28 cellular contexts compared by ENCODE assay signal in the genomic region with DNA sequence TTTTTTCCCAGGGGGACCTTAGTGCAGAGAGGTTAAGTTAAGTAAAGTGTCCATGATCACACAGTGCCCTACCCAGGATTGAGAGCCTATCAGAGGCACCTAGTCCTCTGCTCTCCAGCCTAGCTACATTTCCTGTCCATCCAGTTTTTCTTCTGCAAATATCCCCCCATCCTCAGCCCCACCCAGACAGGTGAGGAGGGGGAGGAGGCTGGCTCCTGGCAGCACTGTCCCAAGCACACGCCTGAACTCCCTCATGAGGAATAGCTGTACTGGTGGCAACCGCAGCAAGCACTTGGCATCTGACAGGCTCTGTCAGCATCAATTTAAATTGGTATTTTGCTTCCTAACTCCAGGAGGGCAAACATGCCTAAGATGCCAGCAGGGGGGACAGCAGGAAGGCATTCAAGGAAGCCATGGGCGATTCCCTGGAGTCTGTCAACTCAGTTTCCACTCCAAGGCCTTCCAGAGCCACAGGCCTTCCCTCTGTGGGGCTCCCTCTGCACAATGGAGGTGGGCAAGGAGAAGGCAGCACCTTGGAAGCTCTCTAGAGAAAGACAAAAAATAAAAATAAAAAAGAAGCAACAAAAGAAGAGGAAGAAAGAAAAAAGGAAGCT. TPM values are rescaled to one million over a fixed set of nuclear protein-coding genes. Genes with fewer than 3 reads are reported as not detected.
A peak's percentile ranks its signal among the peaks of the same experiment; 100 is the strongest.
DNase-seq lines count a peak whose midpoint lies in the region; ATAC-seq and TF ChIP-seq lines count a peak whose summit lies in the region.
"Had no signal": no experiment of that assay in that cellular context is flagged by ENCODE, and none has a peak within 500 bp of the region (broad histone marks: within the 10 kb centered on the region; RNA-seq: fewer than 3 reads in every experiment).

No MANE protein-coding gene starts in this region.

- no peaks in the 10 kb centered on the region for H3K79me2 ChIP-seq in PC-9 (ENCODE audit: low read depth)

- DNase-seq in DMS53 treated with DMSO at 0.1 percent for 48 hours (lab: John Stamatoyannopoulos, UW; ENCODE audit: unreplicated experiment), result peak; percentile 62
- peak; percentile 55 for DNase-seq in NCI-H2029 treated with DMSO at 0.1 percent for 48 hours (lab: John Stamatoyannopoulos, UW)
- peak; percentile 57 to 80 for DNase-seq in PC-9
- DNase-seq in prostate gland (ENCODE audit: low spot score), result peak; percentile 28
- no peak for DNase-seq in activated T-helper 1 cell treated with anti-CD3 and anti-CD28 coated beads, Interleukin-12 subunit alpha, Interleukin-12 subunit beta, Interleukin-2, Interleukin-4 antibody, amounts not matched to agents 30 ng/mL and 10 ng/mL and 1 ng/mL, durations not matched to agents 14 hours and 24 hours and 36 hours (ENCODE audit: low spot score)
- DNase-seq in activated T-cell treated with anti-CD3 and anti-CD28 coated beads for 4 hours, result no peak
- DNase-seq: activated CD4-positive, alpha-beta T cell treated with anti-CD3 and anti-CD28 coated beads, Interleukin-2, amount 10 ng/mL, durations not matched to agents 24 days and 14 days; activated CD8-positive, alpha-beta memory T cell treated with anti-CD3 and anti-CD28 coated beads, Interleukin-2, amount 10 ng/mL, durations not matched to agents 7 days and 5 days; CD4-positive, CD25-positive, alpha-beta regulatory T cell; cortex of kidney; gastrocnemius medialis; GF-D8; GM23248; hippocampal formation; immature natural killer cell; KBM-7; left ventricle myocardium superior; NCI-H1694; retina; T-helper 2 cell had no signal

- H3K27me3 ChIP-seq in PC-9 (ENCODE audit: insufficient read depth, low read depth) (no peaks in the 10 kb centered on the region), prostate gland (replicated peaks; ENCODE audit: insufficient read depth) (no peaks in the 10 kb centered on the region)
- H3K27me3 ChIP-seq: vagina had no signal

- no peak for TF ChIP-seq CTCF in PC-9 (conservative IDR thresholded peaks at IDR 0.05)
- no peak for TF ChIP-seq CTCF in prostate gland (IDR thresholded peaks at IDR 0.05)

- H3K4me1 ChIP-seq in PC-9 (replicated peaks; ENCODE audit: insufficient read depth), result peaks cover 51% of the 10 kb centered on the region
- no peaks in the 10 kb centered on the region for H3K4me1 ChIP-seq in prostate gland (replicated peaks)
- H3K4me1 ChIP-seq: gastrocnemius medialis, vagina had no signal

- 54% methylated on average over 3 of the region's 3 CpGs for WGBS in prostate gland

- no peak for TF ChIP-seq POLR2A in prostate gland (IDR thresholded peaks at IDR 0.05)

- H3F3A ChIP-seq in PC-9 (ENCODE audit: insufficient read depth, low read depth), result no peaks in the 10 kb centered on the region

- H3K9me3 Mint-ChIP-seq in activated T-helper 1 cell treated with anti-CD3 and anti-CD28 coated beads, Interleukin-12 subunit alpha, Interleukin-12 subunit beta, Interleukin-2, Interleukin-4 antibody, amounts not matched to agents 30 ng/mL and 10 ng/mL and 1 ng/mL, durations not matched to agents 14 hours and 24 hours and 36 hours, result no peaks in the 10 kb centered on the region
- H3K9me3 Mint-ChIP-seq: activated CD4-positive, alpha-beta T cell treated with anti-CD3 and anti-CD28 coated beads, Interleukin-2, amount 10 ng/mL, durations not matched to agents 24 days and 14 days; activated naive CD4-positive, alpha-beta T cell treated with anti-CD3 and anti-CD28 coated beads, Interleukin-2, amount 50 U/mL, for 24 hours; immature natural killer cell; natural killer cell treated with Interleukin-12 subunit alpha and Interleukin-12 subunit beta and Interleukin-15 and Interleukin-18, amount 100 ng/mL, for 72 hours; stimulated activated effector memory CD8-positive, alpha-beta T cell treated with anti-CD3 and anti-CD28 coated beads, Interleukin-12 subunit alpha, Interleukin-12 subunit beta, amount 100 ng/mL, for 72 hours had no signal

- H3K9me3 ChIP-seq in PC-9 (ENCODE audit: insufficient read depth, low read depth) (no peaks in the 10 kb centered on the region), prostate gland (no peaks in the 10 kb centered on the region)
- H3K9me3 ChIP-seq: gastrocnemius medialis, vagina had no signal

- H4K20me1 ChIP-seq in PC-9 (ENCODE audit: insufficient read depth), result no peaks in the 10 kb centered on the region

- H3K27me3 Mint-ChIP-seq in activated T-helper 1 cell treated with anti-CD3 and anti-CD28 coated beads, Interleukin-12 subunit alpha, Interleukin-12 subunit beta, Interleukin-2, Interleukin-4 antibody, amounts not matched to agents 30 ng/mL and 10 ng/mL and 1 ng/mL, durations not matched to agents 14 hours and 24 hours and 36 hours (ENCODE audit: insufficient read depth), result peaks cover 18% of the 10 kb centered on the region

- intact Hi-C loops in PC-9 (cut with micrococcal nuclease; ENCODE audit: unreplicated experiment) (loop anchor here (10.0 kb wide), 1 partner anchor 212 kb away; no protein-coding TSS in a partner anchor), prostate gland (cut with DNase I) (no loop called here)
- intact Hi-C loops in activated T-helper 1 cell treated with anti-CD3 and anti-CD28 coated beads, Interleukin-12 subunit alpha, Interleukin-12 subunit beta, Interleukin-2, Interleukin-4 antibody, amounts not matched to agents 30 ng/mL and 10 ng/mL and 1 ng/mL, durations not matched to agents 14 hours and 24 hours and 36 hours (cut with micrococcal nuclease), result no loop called here

- H3K36me3 ChIP-seq in PC-9 (ENCODE audit: low read depth) (no peaks in the 10 kb centered on the region), prostate gland (no peaks in the 10 kb centered on the region)
- H3K36me3 ChIP-seq: cardiac muscle cell, gastrocnemius medialis, vagina had no signal

- no peaks in the 10 kb centered on the region for H3K4me1 Mint-ChIP-seq in activated T-helper 1 cell treated with anti-CD3 and anti-CD28 coated beads, Interleukin-12 subunit alpha, Interleukin-12 subunit beta, Interleukin-2, Interleukin-4 antibody, amounts not matched to agents 30 ng/mL and 10 ng/mL and 1 ng/mL, durations not matched to agents 14 hours and 24 hours and 36 hours (ENCODE audit: low read depth)
- H3K4me1 Mint-ChIP-seq: activated CD4-positive, alpha-beta T cell treated with anti-CD3 and anti-CD28 coated beads, Interleukin-2, amount 10 ng/mL, durations not matched to agents 24 days and 14 days; activated CD8-positive, alpha-beta memory T cell treated with anti-CD3 and anti-CD28 coated beads, Interleukin-2, amount 10 ng/mL, durations not matched to agents 7 days and 5 days; activated naive CD4-positive, alpha-beta T cell treated with anti-CD3 and anti-CD28 coated beads, Interleukin-2, amount 50 U/mL, for 24 hours; CD4-positive, CD25-positive, alpha-beta regulatory T cell; immature natural killer cell; stimulated activated effector memory CD8-positive, alpha-beta T cell treated with anti-CD3 and anti-CD28 coated beads, Interleukin-12 subunit alpha, Interleukin-12 subunit beta, amount 100 ng/mL, for 72 hours had no signal

- H3K36me3 Mint-ChIP-seq in activated T-helper 1 cell treated with anti-CD3 and anti-CD28 coated beads, Interleukin-12 subunit alpha, Interleukin-12 subunit beta, Interleukin-2, Interleukin-4 antibody, amounts not matched to agents 30 ng/mL and 10 ng/mL and 1 ng/mL, durations not matched to agents 14 hours and 24 hours and 36 hours (ENCODE audit: low read depth), result no peaks in the 10 kb centered on the region
- H3K36me3 Mint-ChIP-seq: activated CD8-positive, alpha-beta memory T cell treated with anti-CD3 and anti-CD28 coated beads, Interleukin-2, amount 10 ng/mL, durations not matched to agents 7 days and 5 days; activated naive CD4-positive, alpha-beta T cell treated with anti-CD3 and anti-CD28 coated beads, Interleukin-2, amount 50 U/mL, for 24 hours; CD4-positive, CD25-positive, alpha-beta regulatory T cell; natural killer cell treated with Interleukin-12 subunit alpha and Interleukin-12 subunit beta and Interleukin-15 and Interleukin-18, amount 100 ng/mL, for 72 hours; stimulated activated effector memory CD8-positive, alpha-beta T cell treated with anti-CD3 and anti-CD28 coated beads, Interleukin-12 subunit alpha, Interleukin-12 subunit beta, amount 100 ng/mL, for 72 hours had no signal

- H3K4me3 Mint-ChIP-seq in activated T-helper 1 cell treated with anti-CD3 and anti-CD28 coated beads, Interleukin-12 subunit alpha, Interleukin-12 subunit beta, Interleukin-2, Interleukin-4 antibody, amounts not matched to agents 30 ng/mL and 10 ng/mL and 1 ng/mL, durations not matched to agents 14 hours and 24 hours and 36 hours, result no peak overlapping the region
- H3K4me3 Mint-ChIP-seq: activated CD4-positive, alpha-beta T cell treated with anti-CD3 and anti-CD28 coated beads, Interleukin-2, amount 10 ng/mL, durations not matched to agents 24 days and 14 days; activated CD8-positive, alpha-beta memory T cell treated with anti-CD3 and anti-CD28 coated beads, Interleukin-2, amount 10 ng/mL, durations not matched to agents 7 days and 5 days; activated naive CD4-positive, alpha-beta T cell treated with anti-CD3 and anti-CD28 coated beads, Interleukin-2, amount 50 U/mL, for 24 hours; CD4-positive, CD25-positive, alpha-beta regulatory T cell; immature natural killer cell; natural killer cell treated with Interleukin-12 subunit alpha and Interleukin-12 subunit beta and Interleukin-15 and Interleukin-18, amount 100 ng/mL, for 72 hours; stimulated activated effector memory CD8-positive, alpha-beta T cell treated with anti-CD3 and anti-CD28 coated beads, Interleukin-12 subunit alpha, Interleukin-12 subunit beta, amount 100 ng/mL, for 72 hours had no signal

- no peak for ATAC-seq in HG02938 (IDR thresholded peaks at IDR 0.05; ENCODE audit: unreplicated experiment)
- ATAC-seq: activated CD8-positive, alpha-beta memory T cell treated with anti-CD3 and anti-CD28 coated beads, Interleukin-2, amount 10 ng/mL, durations not matched to agents 7 days and 5 days; gastrocnemius medialis; left ventricle myocardium superior; natural killer cell treated with Interleukin-12 subunit alpha and Interleukin-12 subunit beta and Interleukin-15 and Interleukin-18, amount 100 ng/mL, for 72 hours; stimulated activated effector memory CD8-positive, alpha-beta T cell treated with anti-CD3 and anti-CD28 coated beads, Interleukin-12 subunit alpha, Interleukin-12 subunit beta, amount 100 ng/mL, for 72 hours had no signal

- no peak overlapping the region for H3K27ac ChIP-seq in PC-9
- H3K27ac ChIP-seq in prostate gland, result no peak overlapping the region
- H3K27ac ChIP-seq: cardiac muscle cell, gastrocnemius medialis, GM23248, SK-N-MC, vagina had no signal

- H3K9me2 ChIP-seq in PC-9 (ENCODE audit: insufficient read depth), result no peaks in the 10 kb centered on the region

- BruUV-seq in PC-9 (replicated peaks; lab: Mats Ljungman, UMichigan), result no TSS peak

- no peak overlapping the region for H2AFZ ChIP-seq in PC-9
- H2AFZ ChIP-seq: GM23248 had no signal

- POLR2A ChIA-PET in PC-9 (lab: Charles Lee; ENCODE audit: unreplicated experiment), result no interaction called here

- H3K4me3 ChIP-seq in PC-9 (no peak overlapping the region), prostate gland (no peak overlapping the region)
- H3K4me3 ChIP-seq: cardiac muscle cell, gastrocnemius medialis, GM23248, SK-N-MC, smooth muscle cell, vagina had no signal

- peak overlapping the region; percentile 55 for H3K4me2 ChIP-seq in PC-9
- H3K4me2 ChIP-seq: smooth muscle cell had no signal

- no peak overlapping the region for H3K27ac Mint-ChIP-seq in activated T-helper 1 cell treated with anti-CD3 and anti-CD28 coated beads, Interleukin-12 subunit alpha, Interleukin-12 subunit beta, Interleukin-2, Interleukin-4 antibody, amounts not matched to agents 30 ng/mL and 10 ng/mL and 1 ng/mL, durations not matched to agents 14 hours and 24 hours and 36 hours
- H3K27ac Mint-ChIP-seq: activated CD4-positive, alpha-beta T cell treated with anti-CD3 and anti-CD28 coated beads, Interleukin-2, amount 10 ng/mL, durations not matched to agents 24 days and 14 days; activated CD8-positive, alpha-beta memory T cell treated with anti-CD3 and anti-CD28 coated beads, Interleukin-2, amount 10 ng/mL, durations not matched to agents 7 days and 5 days; activated naive CD4-positive, alpha-beta T cell treated with anti-CD3 and anti-CD28 coated beads, Interleukin-2, amount 50 U/mL, for 24 hours; CD4-positive, CD25-positive, alpha-beta regulatory T cell; natural killer cell treated with Interleukin-12 subunit alpha and Interleukin-12 subunit beta and Interleukin-15 and Interleukin-18, amount 100 ng/mL, for 72 hours; stimulated activated effector memory CD8-positive, alpha-beta T cell treated with anti-CD3 and anti-CD28 coated beads, Interleukin-12 subunit alpha, Interleukin-12 subunit beta, amount 100 ng/mL, for 72 hours had no signal

- CTCF ChIA-PET in PC-9 (lab: Charles Lee), result no interaction called here

RNA-seq across cellular contexts. Expression of gene FRMPD3, which starts 6.4 kb away (rescaled TPM):
- 0.20 and 0.23 TPM in 2 replicates for total RNA-seq in PC-9 (2021)
- total RNA-seq in prostate gland, result 1 to 10 TPM in 1 of 2 donors, under 1 TPM in 1; 0.46 to 1.2 TPM
- total RNA-seq in activated T-helper 1 cell treated with anti-CD3 and anti-CD28 coated beads, Interleukin-12 subunit alpha, Interleukin-12 subunit beta, Interleukin-2, Interleukin-4 antibody, amounts not matched to agents 30 ng/mL and 10 ng/mL and 1 ng/mL, durations not matched to agents 14 hours and 24 hours and 36 hours, result not detected in 2 replicates
- total RNA-seq: activated CD4-positive, alpha-beta T cell treated with anti-CD3 and anti-CD28 coated beads, Interleukin-2, amount 10 ng/mL, durations not matched to agents 24 days and 14 days; activated CD8-positive, alpha-beta memory T cell treated with anti-CD3 and anti-CD28 coated beads, Interleukin-2, amount 10 ng/mL, durations not matched to agents 7 days and 5 days; CD4-positive, CD25-positive, alpha-beta regulatory T cell; gastrocnemius medialis; GM23248; left ventricle myocardium superior; smooth muscle cell had no signal

Comparison
In these comparisons a context has a peak if more than half of its experiments do, and no peak if none do; other contexts are left out.
1. DNase-seq: peak in DMS53 treated with DMSO at 0.1 percent for 48 hours (single experiment), NCI-H2029 treated with DMSO at 0.1 percent for 48 hours (single experiment), PC-9 (2 of 2) and prostate gland (single experiment); none in activated T-helper 1 cell treated with anti-CD3 and anti-CD28 coated beads, Interleukin-12 subunit alpha, Interleukin-12 subunit beta, Interleukin-2, Interleukin-4 antibody, amounts not matched to agents 30 ng/mL and 10 ng/mL and 1 ng/mL, durations not matched to agents 14 hours and 24 hours and 36 hours (single experiment) and activated T-cell treated with anti-CD3 and anti-CD28 coated beads for 4 hours (single experiment).